In genomic region chr2:112154246-112155110, GRCh38 we compare ENCODE assay signal across 11 cellular contexts. TPM values are rescaled to one million over a fixed set of nuclear protein-coding genes. Genes with fewer than 3 reads are reported as not detected.
A peak's percentile ranks its signal among the peaks of the same experiment; 100 is the strongest.
DNase-seq lines count a peak whose midpoint lies in the region; ATAC-seq and TF ChIP-seq lines count a peak whose summit lies in the region.
"Had no signal": no experiment of that assay in that cellular context is flagged by ENCODE, and none has a peak within 500 bp of the region (broad histone marks: within the 10 kb centered on the region; RNA-seq: fewer than 3 reads in every experiment).

No MANE protein-coding gene starts in this region.

- no peak overlapping the region for H3K27ac ChIP-seq in upper lobe of right lung

- H3K36me3 Mint-ChIP-seq in T-helper 17 cell (ENCODE audit: low read depth): no peaks in the 10 kb centered on the region

- no peak for TF ChIP-seq CTCF in upper lobe of right lung (IDR thresholded peaks at IDR 0.05)

- H3K4me3 ChIP-seq in upper lobe of right lung: no peak overlapping the region
- H3K4me3 ChIP-seq: GM12878 had no signal

- peaks cover 5% of the 10 kb centered on the region for H3K4me1 ChIP-seq in upper lobe of right lung

- ATAC-seq in T-helper 17 cell: peak; percentile 81
- ATAC-seq in upper lobe of right lung: no peak
- ATAC-seq in HG02642 (IDR thresholded peaks at IDR 0.05; ENCODE audit: poor library complexity, unreplicated experiment): no peak
- ATAC-seq in GM19397 (IDR thresholded peaks at IDR 0.05; ENCODE audit: unreplicated experiment): no peak
- ATAC-seq: SK-N-SH treated with all-trans-retinoic acid at 6 μM for 48 hours had no signal

- no peaks in the 10 kb centered on the region for H3K27me3 Mint-ChIP-seq in T-helper 17 cell

- intact Hi-C loops in upper lobe of right lung (cut with DNase I): no loop called here

- peak; percentile 32 for DNase-seq in stimulated activated CD4-positive, alpha-beta T cell treated with anti-CD3 and anti-CD28 coated beads, Interleukin-1b, Interleukin-23, amount 100 ng/mL, for 48 hours
- DNase-seq in stimulated activated CD4-positive, alpha-beta T cell treated with anti-CD3 and anti-CD28 coated beads, Interleukin-12 subunit alpha, Interleukin-12 subunit beta, amount 100 ng/mL, for 4 hours: no peak
- DNase-seq in T-helper 17 cell (no peak), upper lobe of right lung (peak; percentile 48), AG20443 (ENCODE audit: low spot score) (no peak)
- peak; percentile 51 for DNase-seq in effector CD4-positive, alpha-beta T cell
- DNase-seq: midbrain had no signal

- no peaks in the 10 kb centered on the region for H3K27me3 ChIP-seq in upper lobe of right lung

- H3K4me1 Mint-ChIP-seq in T-helper 17 cell: peaks cover 23% of the 10 kb centered on the region

- no peaks in the 10 kb centered on the region for H3K9me3 ChIP-seq in T-helper 17 cell (ENCODE audit: control insufficient read depth, low read length, poor library complexity, severe bottlenecking)
- no peaks in the 10 kb centered on the region for H3K9me3 ChIP-seq in upper lobe of right lung

- H3K36me3 ChIP-seq in upper lobe of right lung: no peaks in the 10 kb centered on the region

- H3K27ac Mint-ChIP-seq in T-helper 17 cell: peak overlapping the region; percentile 49

- peak overlapping the region; percentile 82 for H3K4me3 Mint-ChIP-seq in T-helper 17 cell

RNA-seq across cellular contexts. Expression of gene FBLN7, which starts 16.3 kb away (rescaled TPM):
- 10 to 100 TPM; 17.2 to 21.7 TPM for total RNA-seq in T-helper 17 cell
- total RNA-seq in upper lobe of right lung: 5.4 TPM

Comparison
In these comparisons a context has a peak if more than half of its experiments do, and no peak if none do; other contexts are left out.
1. DNase-seq: peak in stimulated activated CD4-positive, alpha-beta T cell treated with anti-CD3 and anti-CD28 coated beads, Interleukin-1b, Interleukin-23, amount 100 ng/mL, for 48 hours (single experiment), effector CD4-positive, alpha-beta T cell (single experiment) and upper lobe of right lung (single experiment); none in stimulated activated CD4-positive, alpha-beta T cell treated with anti-CD3 and anti-CD28 coated beads, Interleukin-12 subunit alpha, Interleukin-12 subunit beta, amount 100 ng/mL, for 4 hours (single experiment), T-helper 17 cell (0 of 3) and AG20443 (single experiment).